ENCODE assay signal across 9 cellular contexts in the genomic region with DNA sequence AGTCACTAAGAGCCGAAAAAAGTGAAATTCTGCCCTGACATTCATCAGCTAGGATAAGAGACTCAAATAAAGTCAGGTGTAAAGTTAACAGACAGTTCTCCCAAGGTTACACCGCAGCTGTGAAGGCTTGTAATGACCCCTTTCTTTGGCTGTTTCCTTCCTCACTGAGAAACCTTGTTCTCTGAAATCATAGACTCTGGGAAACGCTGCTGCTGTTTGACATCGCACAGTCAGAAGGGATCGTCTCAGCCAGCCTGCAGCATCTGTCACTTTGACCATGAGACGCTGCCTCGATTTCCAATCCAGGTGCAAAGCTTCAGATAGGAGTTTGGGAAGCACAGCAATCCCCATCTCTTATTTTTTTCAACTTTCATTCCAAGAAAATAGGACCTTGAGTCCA. TPM values are rescaled to one million over a fixed set of nuclear protein-coding genes. Genes with fewer than 3 reads are reported as not detected.
DNase-seq lines count a peak whose midpoint lies in the region; ATAC-seq and FAIRE-seq lines count a peak whose summit lies in the region.
"Had no signal": no experiment of that assay in that cellular context is flagged by ENCODE, and none has a peak within 500 bp of the region (broad histone marks: within the 10 kb centered on the region; RNA-seq: fewer than 3 reads in every experiment).

No MANE protein-coding gene starts in this region.

- no peaks in the 10 kb centered on the region for H3K9me3 ChIP-seq in iPS-20b (ENCODE audit: insufficient read depth, low read depth, low read length)

- CTCF ChIA-PET in activated CD8-positive, alpha-beta T cell treated with anti-CD3 and anti-CD28 coated beads, Interleukin-2, amount 10 ng/mL, durations not matched to agents 7 days and 5 days (lab: Charles Lee): interaction anchor here (1.3 to 10.1 kb wide), 5 partner anchors 16 to 183 kb away, joined by 3 to 72 read pairs (median 4); a partner anchor contains a TSS

- H3K36me3 Mint-ChIP-seq in T-helper 2 cell treated with Interferon-gamma antibody and Interleukin-4, amounts not matched to agents 5 μg/mL and 100 μg/mL, for 36 hours (ENCODE audit: low read depth): peaks cover 3% of the 10 kb centered on the region
- no peaks in the 10 kb centered on the region for H3K36me3 Mint-ChIP-seq in activated CD8-positive, alpha-beta T cell treated with anti-CD3 and anti-CD28 coated beads, Interleukin-2, amount 10 ng/mL, durations not matched to agents 7 days and 5 days (ENCODE audit: low read depth)

- no peak overlapping the region for H3K27ac ChIP-seq in iPS-20b (ENCODE audit: low read length)

- FAIRE-seq in RCC 7860 (lab: Jason Lieb, UNC): no peak
- FAIRE-seq: TTC549 had no signal

- ATAC-seq in activated CD8-positive, alpha-beta T cell treated with anti-CD3 and anti-CD28 coated beads, Interleukin-2, amount 10 ng/mL, durations not matched to agents 7 days and 5 days: no peak
- ATAC-seq in GM18517 (IDR thresholded peaks at IDR 0.05; ENCODE audit: unreplicated experiment): no peak

- peak overlapping the region; percentile 88; the same call in 1 of the 2 replicates for H3K9ac ChIP-seq in iPS-20b (ENCODE audit: low read depth, low read length)

- POLR2A ChIA-PET in activated CD8-positive, alpha-beta T cell treated with anti-CD3 and anti-CD28 coated beads, Interleukin-2, amount 10 ng/mL, durations not matched to agents 7 days and 5 days (lab: Charles Lee): interaction anchor here (0.9 to 1.5 kb wide), 3 partner anchors 32 to 144 kb away, joined by 3 to 4 read pairs (median 3); a partner anchor contains a TSS

- peak overlapping the region; percentile 79 for H3K27ac Mint-ChIP-seq in T-helper 2 cell treated with Interferon-gamma antibody and Interleukin-4, amounts not matched to agents 5 μg/mL and 100 μg/mL, for 36 hours
- peak overlapping the region; percentile 83 for H3K27ac Mint-ChIP-seq in activated CD8-positive, alpha-beta T cell treated with anti-CD3 and anti-CD28 coated beads, Interleukin-2, amount 10 ng/mL, durations not matched to agents 7 days and 5 days

- H3K4me3 Mint-ChIP-seq in T-helper 2 cell treated with Interferon-gamma antibody and Interleukin-4, amounts not matched to agents 5 μg/mL and 100 μg/mL, for 36 hours: peak overlapping the region; percentile 93
- peak overlapping the region; percentile 83 for H3K4me3 Mint-ChIP-seq in activated CD8-positive, alpha-beta T cell treated with anti-CD3 and anti-CD28 coated beads, Interleukin-2, amount 10 ng/mL, durations not matched to agents 7 days and 5 days

- peaks cover 31% of the 10 kb centered on the region for H3K4me1 Mint-ChIP-seq in T-helper 2 cell treated with Interferon-gamma antibody and Interleukin-4, amounts not matched to agents 5 μg/mL and 100 μg/mL, for 36 hours (ENCODE audit: low read depth)
- peaks cover 30% of the 10 kb centered on the region for H3K4me1 Mint-ChIP-seq in activated CD8-positive, alpha-beta T cell treated with anti-CD3 and anti-CD28 coated beads, Interleukin-2, amount 10 ng/mL, durations not matched to agents 7 days and 5 days (ENCODE audit: low read depth)

- no peaks in the 10 kb centered on the region for H3K9me3 Mint-ChIP-seq in T-helper 2 cell treated with Interferon-gamma antibody and Interleukin-4, amounts not matched to agents 5 μg/mL and 100 μg/mL, for 36 hours
- no peaks in the 10 kb centered on the region for H3K9me3 Mint-ChIP-seq in activated CD8-positive, alpha-beta T cell treated with anti-CD3 and anti-CD28 coated beads, Interleukin-2, amount 10 ng/mL, durations not matched to agents 7 days and 5 days (ENCODE audit: insufficient read depth)

- peaks cover 23% of the 10 kb centered on the region; the same call in 1 of the 2 replicates for H3K4me1 ChIP-seq in iPS-20b (ENCODE audit: insufficient read depth, low read length)

- H3K4me3 ChIP-seq in iPS-20b (ENCODE audit: low read length): peak overlapping the region; percentile 84

- no peak for DNase-seq in T-helper 2 cell treated with Interferon-gamma antibody and Interleukin-4, amounts not matched to agents 5 μg/mL and 100 μg/mL, for 36 hours (ENCODE audit: low spot score)
- DNase-seq in T-helper 2 cell (no peak), superior temporal gyrus (ENCODE audit: extremely low spot score) (peak; percentile 32), NCI-H524 treated with DMSO at 0.1 percent for 48 hours (lab: John Stamatoyannopoulos, UW) (no peak), RCC 7860 (ENCODE audit: low spot score) (no peak)
- no peak for DNase-seq in activated CD8-positive, alpha-beta T cell treated with anti-CD3 and anti-CD28 coated beads, Interleukin-2, amount 10 ng/mL, durations not matched to agents 7 days and 5 days

- H3K27me3 ChIP-seq in iPS-20b (ENCODE audit: insufficient read depth, low read length): peaks cover 15% of the 10 kb centered on the region

- no peaks in the 10 kb centered on the region for H3K36me3 ChIP-seq in iPS-20b (ENCODE audit: insufficient read depth, low read depth, low read length)

- H3K27me3 Mint-ChIP-seq in T-helper 2 cell treated with Interferon-gamma antibody and Interleukin-4, amounts not matched to agents 5 μg/mL and 100 μg/mL, for 36 hours (ENCODE audit: low read depth): peaks cover 2% of the 10 kb centered on the region
- H3K27me3 Mint-ChIP-seq in activated CD8-positive, alpha-beta T cell treated with anti-CD3 and anti-CD28 coated beads, Interleukin-2, amount 10 ng/mL, durations not matched to agents 7 days and 5 days (ENCODE audit: low read depth): no peaks in the 10 kb centered on the region

RNA-seq across cellular contexts. Expression of a gene that starts 0.7 kb away (rescaled TPM):
- total RNA-seq in activated CD8-positive, alpha-beta T cell treated with anti-CD3 and anti-CD28 coated beads, Interleukin-2, amount 10 ng/mL, durations not matched to agents 7 days and 5 days: 10 to 100 TPM; 47.2 to 48.6 TPM

RNA-seq across cellular contexts. Expression of a gene that starts 26.1 kb away (rescaled TPM):
- 1 to 10 TPM in 1 of 2 experiments, under 1 TPM in 1; 0.89 to 1.1 TPM for total RNA-seq in activated CD8-positive, alpha-beta T cell treated with anti-CD3 and anti-CD28 coated beads, Interleukin-2, amount 10 ng/mL, durations not matched to agents 7 days and 5 days

RNA-seq across cellular contexts. Expression of a gene that starts 54.8 kb away (rescaled TPM):
- total RNA-seq in activated CD8-positive, alpha-beta T cell treated with anti-CD3 and anti-CD28 coated beads, Interleukin-2, amount 10 ng/mL, durations not matched to agents 7 days and 5 days: not detected

RNA-seq across cellular contexts. Expression of a gene that starts 57.7 kb away (rescaled TPM):
- under 1 TPM; 0.16 to 0.26 TPM for total RNA-seq in activated CD8-positive, alpha-beta T cell treated with anti-CD3 and anti-CD28 coated beads, Interleukin-2, amount 10 ng/mL, durations not matched to agents 7 days and 5 days

RNA-seq across cellular contexts. Expression of a gene that starts 58.3 kb away (rescaled TPM):
- 1 to 10 TPM; 4.4 to 4.6 TPM for total RNA-seq in activated CD8-positive, alpha-beta T cell treated with anti-CD3 and anti-CD28 coated beads, Interleukin-2, amount 10 ng/mL, durations not matched to agents 7 days and 5 days
